1 cellular context compared by ENCODE assay signal in the genomic region with DNA sequence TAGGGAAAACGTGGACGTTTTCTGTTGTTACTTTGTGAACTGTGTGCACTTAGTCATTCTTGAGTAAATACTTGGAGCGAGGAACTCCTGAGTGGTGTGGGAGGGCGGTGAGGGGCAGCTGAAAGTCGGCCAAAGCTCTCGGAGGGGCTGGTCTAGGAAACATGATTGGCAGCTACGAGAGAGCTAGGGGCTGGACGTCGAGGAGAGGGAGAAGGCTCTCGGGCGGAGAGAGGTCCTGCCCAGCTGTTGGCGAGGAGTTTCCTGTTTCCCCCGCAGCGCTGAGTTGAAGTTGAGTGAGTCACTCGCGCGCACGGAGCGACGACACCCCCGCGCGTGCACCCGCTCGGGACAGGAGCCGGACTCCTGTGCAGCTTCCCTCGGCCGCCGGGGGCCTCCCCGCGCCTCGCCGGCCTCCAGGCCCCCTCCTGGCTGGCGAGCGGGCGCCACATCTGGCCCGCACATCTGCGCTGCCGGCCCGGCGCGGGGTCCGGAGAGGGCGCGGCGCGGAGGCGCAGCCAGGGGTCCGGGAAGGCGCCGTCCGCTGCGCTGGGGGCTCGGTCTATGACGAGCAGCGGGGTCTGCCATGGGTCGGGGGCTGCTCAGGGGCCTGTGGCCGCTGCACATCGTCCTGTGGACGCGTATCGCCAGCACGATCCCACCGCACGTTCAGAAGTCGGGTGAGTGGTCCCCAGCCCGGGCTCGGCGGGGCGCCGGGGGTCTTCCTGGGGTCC.
A peak's percentile ranks its signal among the peaks of the same experiment; 100 is the strongest.
TF ChIP-seq lines count a peak whose summit lies in the region.

A gene (plus strand): TSS at position 301 of the 731 bp plus-strand sequence. CDS start 283 bp downstream, at position 584.

TF ChIP-seq in HepG2, 621 proteins besides CTCF, POLR2A, EP300 and RAD21 (continued from another document and continues in another):
- TF ChIP-seq, protein P1, sequence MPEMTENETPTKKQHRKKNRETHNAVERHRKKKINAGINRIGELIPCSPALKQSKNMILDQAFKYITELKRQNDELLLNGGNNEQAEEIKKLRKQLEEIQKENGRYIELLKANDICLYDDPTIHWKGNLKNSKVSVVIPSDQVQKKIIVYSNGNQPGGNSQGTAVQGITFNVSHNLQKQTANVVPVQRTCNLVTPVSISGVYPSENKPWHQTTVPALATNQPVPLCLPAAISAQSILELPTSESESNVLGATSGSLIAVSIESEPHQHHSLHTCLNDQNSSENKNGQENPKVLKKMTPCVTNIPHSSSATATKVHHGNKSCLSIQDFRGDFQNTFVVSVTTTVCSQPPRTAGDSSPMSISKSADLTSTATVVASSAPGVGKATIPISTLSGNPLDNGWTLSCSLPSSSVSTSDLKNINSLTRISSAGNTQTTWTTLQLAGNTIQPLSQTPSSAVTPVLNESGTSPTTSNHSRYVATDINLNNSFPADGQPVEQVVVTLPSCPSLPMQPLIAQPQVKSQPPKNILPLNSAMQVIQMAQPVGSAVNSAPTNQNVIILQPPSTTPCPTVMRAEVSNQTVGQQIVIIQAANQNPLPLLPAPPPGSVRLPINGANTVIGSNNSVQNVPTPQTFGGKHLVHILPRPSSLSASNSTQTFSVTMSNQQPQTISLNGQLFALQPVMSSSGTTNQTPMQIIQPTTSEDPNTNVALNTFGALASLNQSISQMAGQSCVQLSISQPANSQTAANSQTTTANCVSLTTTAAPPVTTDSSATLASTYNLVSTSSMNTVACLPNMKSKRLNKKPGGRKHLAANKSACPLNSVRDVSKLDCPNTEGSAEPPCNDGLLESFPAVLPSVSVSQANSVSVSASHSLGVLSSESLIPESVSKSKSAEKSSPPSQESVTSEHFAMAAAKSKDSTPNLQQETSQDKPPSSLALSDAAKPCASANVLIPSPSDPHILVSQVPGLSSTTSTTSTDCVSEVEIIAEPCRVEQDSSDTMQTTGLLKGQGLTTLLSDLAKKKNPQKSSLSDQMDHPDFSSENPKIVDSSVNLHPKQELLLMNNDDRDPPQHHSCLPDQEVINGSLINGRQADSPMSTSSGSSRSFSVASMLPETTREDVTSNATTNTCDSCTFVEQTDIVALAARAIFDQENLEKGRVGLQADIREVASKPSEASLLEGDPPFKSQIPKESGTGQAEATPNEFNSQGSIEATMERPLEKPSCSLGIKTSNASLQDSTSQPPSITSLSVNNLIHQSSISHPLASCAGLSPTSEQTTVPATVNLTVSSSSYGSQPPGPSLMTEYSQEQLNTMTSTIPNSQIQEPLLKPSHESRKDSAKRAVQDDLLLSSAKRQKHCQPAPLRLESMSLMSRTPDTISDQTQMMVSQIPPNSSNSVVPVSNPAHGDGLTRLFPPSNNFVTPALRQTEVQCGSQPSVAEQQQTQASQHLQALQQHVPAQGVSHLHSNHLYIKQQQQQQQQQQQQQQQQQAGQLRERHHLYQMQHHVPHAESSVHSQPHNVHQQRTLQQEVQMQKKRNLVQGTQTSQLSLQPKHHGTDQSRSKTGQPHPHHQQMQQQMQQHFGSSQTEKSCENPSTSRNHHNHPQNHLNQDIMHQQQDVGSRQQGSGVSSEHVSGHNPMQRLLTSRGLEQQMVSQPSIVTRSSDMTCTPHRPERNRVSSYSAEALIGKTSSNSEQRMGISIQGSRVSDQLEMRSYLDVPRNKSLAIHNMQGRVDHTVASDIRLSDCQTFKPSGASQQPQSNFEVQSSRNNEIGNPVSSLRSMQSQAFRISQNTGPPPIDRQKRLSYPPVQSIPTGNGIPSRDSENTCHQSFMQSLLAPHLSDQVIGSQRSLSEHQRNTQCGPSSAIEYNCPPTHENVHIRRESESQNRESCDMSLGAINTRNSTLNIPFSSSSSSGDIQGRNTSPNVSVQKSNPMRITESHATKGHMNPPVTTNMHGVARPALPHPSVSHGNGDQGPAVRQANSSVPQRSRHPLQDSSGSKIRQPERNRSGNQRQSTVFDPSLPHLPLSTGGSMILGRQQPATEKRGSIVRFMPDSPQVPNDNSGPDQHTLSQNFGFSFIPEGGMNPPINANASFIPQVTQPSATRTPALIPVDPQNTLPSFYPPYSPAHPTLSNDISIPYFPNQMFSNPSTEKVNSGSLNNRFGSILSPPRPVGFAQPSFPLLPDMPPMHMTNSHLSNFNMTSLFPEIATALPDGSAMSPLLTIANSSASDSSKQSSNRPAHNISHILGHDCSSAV (CRISPR knock-in tag; IDR thresholded peaks at IDR 0.05; ENCODE audit: borderline replicate concordance) = no peak
- TF ChIP-seq DR1 (CRISPR knock-in tag; IDR thresholded peaks at IDR 0.05) = peak; percentile 83
- TF ChIP-seq HOXA9 (CRISPR knock-in tag; IDR thresholded peaks at IDR 0.05; ENCODE audit: borderline replicate concordance) = 0 out of 2 replicates have a peak, but pooled peaks have one; percentile 33
- TF ChIP-seq, protein P2, sequence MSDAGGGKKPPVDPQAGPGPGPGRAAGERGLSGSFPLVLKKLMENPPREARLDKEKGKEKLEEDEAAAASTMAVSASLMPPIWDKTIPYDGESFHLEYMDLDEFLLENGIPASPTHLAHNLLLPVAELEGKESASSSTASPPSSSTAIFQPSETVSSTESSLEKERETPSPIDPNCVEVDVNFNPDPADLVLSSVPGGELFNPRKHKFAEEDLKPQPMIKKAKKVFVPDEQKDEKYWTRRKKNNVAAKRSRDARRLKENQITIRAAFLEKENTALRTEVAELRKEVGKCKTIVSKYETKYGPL (CRISPR knock-in tag; IDR thresholded peaks at IDR 0.05) = no peak
- TF ChIP-seq, protein P3, sequence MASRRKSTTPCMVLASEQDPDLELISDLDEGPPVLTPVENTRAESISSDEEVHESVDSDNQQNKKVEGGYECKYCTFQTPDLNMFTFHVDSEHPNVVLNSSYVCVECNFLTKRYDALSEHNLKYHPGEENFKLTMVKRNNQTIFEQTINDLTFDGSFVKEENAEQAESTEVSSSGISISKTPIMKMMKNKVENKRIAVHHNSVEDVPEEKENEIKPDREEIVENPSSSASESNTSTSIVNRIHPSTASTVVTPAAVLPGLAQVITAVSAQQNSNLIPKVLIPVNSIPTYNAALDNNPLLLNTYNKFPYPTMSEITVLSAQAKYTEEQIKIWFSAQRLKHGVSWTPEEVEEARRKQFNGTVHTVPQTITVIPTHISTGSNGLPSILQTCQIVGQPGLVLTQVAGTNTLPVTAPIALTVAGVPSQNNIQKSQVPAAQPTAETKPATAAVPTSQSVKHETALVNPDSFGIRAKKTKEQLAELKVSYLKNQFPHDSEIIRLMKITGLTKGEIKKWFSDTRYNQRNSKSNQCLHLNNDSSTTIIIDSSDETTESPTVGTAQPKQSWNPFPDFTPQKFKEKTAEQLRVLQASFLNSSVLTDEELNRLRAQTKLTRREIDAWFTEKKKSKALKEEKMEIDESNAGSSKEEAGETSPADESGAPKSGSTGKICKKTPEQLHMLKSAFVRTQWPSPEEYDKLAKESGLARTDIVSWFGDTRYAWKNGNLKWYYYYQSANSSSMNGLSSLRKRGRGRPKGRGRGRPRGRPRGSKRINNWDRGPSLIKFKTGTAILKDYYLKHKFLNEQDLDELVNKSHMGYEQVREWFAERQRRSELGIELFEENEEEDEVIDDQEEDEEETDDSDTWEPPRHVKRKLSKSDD (CRISPR knock-in tag; IDR thresholded peaks at IDR 0.05; ENCODE audit: low read depth) = peak; percentile 80; the same call in 1 of the 2 replicates
- TF ChIP-seq, protein P4, sequence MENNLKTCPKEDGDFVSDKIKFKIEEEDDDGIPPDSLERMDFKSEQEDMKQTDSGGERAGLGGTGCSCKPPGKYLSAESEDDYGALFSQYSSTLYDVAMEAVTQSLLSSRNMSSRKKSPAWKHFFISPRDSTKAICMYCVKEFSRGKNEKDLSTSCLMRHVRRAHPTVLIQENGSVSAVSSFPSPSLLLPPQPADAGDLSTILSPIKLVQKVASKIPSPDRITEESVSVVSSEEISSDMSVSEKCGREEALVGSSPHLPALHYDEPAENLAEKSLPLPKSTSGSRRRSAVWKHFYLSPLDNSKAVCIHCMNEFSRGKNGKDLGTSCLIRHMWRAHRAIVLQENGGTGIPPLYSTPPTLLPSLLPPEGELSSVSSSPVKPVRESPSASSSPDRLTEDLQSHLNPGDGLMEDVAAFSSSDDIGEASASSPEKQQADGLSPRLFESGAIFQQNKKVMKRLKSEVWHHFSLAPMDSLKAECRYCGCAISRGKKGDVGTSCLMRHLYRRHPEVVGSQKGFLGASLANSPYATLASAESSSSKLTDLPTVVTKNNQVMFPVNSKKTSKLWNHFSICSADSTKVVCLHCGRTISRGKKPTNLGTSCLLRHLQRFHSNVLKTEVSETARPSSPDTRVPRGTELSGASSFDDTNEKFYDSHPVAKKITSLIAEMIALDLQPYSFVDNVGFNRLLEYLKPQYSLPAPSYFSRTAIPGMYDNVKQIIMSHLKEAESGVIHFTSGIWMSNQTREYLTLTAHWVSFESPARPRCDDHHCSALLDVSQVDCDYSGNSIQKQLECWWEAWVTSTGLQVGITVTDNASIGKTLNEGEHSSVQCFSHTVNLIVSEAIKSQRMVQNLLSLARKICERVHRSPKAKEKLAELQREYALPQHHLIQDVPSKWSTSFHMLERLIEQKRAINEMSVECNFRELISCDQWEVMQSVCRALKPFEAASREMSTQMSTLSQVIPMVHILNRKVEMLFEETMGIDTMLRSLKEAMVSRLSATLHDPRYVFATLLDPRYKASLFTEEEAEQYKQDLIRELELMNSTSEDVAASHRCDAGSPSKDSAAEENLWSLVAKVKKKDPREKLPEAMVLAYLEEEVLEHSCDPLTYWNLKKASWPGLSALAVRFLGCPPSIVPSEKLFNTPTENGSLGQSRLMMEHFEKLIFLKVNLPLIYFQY (CRISPR knock-in tag; IDR thresholded peaks at IDR 0.05; ENCODE audit: borderline replicate concordance) = no peak
- TF ChIP-seq FOXO1 (CRISPR knock-in tag; IDR thresholded peaks at IDR 0.05) = peak; percentile 59; the same call in 1 of the 2 replicates
- peak; percentile 49; the same call in 1 of the 2 replicates for TF ChIP-seq ZNF616 (CRISPR knock-in tag; IDR thresholded peaks at IDR 0.05; ENCODE audit: low read depth)
- peak; percentile 93 for TF ChIP-seq ZSCAN29 (CRISPR knock-in tag; conservative IDR thresholded peaks at IDR 0.05)
- TF ChIP-seq, protein P5, sequence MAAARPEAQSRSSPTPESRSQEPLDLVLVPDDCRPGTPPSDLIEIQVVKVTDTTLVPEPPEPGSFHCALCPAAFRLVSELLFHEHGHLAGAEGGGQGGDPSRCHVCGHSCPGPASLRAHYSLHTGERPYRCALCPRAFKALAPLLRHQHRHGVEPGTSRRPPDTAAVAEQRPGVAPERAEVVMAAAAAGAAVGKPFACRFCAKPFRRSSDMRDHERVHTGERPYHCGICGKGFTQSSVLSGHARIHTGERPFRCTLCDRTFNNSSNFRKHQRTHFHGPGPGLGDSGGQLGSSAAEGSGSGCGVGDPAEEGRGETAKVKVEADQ (CRISPR knock-in tag; IDR thresholded peaks at IDR 0.05; ENCODE audit: borderline replicate concordance) = no peak
- TF ChIP-seq HES4 (CRISPR knock-in tag; IDR thresholded peaks at IDR 0.05; ENCODE audit: borderline replicate concordance) = peak; percentile 85
- no peak for TF ChIP-seq SOX13 (IDR thresholded peaks at IDR 0.05)
- TF ChIP-seq SOX13 (CRISPR knock-in tag; conservative IDR thresholded peaks at IDR 0.05 in 1 of 2, IDR thresholded peaks at IDR 0.05 in 1 of 2) = peak in 1 of 2 experiments; percentile 82; a peak in 2 of 4 replicates
- peak; percentile 81; the same call in 1 of the 2 replicates for TF ChIP-seq RCOR2 (CRISPR knock-in tag; IDR thresholded peaks at IDR 0.05)
- TF ChIP-seq, protein P6, sequence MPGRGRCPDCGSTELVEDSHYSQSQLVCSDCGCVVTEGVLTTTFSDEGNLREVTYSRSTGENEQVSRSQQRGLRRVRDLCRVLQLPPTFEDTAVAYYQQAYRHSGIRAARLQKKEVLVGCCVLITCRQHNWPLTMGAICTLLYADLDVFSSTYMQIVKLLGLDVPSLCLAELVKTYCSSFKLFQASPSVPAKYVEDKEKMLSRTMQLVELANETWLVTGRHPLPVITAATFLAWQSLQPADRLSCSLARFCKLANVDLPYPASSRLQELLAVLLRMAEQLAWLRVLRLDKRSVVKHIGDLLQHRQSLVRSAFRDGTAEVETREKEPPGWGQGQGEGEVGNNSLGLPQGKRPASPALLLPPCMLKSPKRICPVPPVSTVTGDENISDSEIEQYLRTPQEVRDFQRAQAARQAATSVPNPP (CRISPR knock-in tag; IDR thresholded peaks at IDR 0.05) = no peak; the same call in 1 of the 2 replicates
- peak; percentile 37; the same call in 1 of the 2 replicates for TF ChIP-seq MAFF (IDR thresholded peaks at IDR 0.05; ENCODE audit: low read depth, low read length)
- peak; percentile 74 for TF ChIP-seq NFKBIZ (CRISPR knock-in tag; IDR thresholded peaks at IDR 0.05)
- TF ChIP-seq ZNF138 (CRISPR knock-in tag; IDR thresholded peaks at IDR 0.05; ENCODE audit: low read depth) = peak; percentile 38; the same call in 1 of the 2 replicates
- TF ChIP-seq ZNF546 (CRISPR knock-in tag; conservative IDR thresholded peaks at IDR 0.05) = no peak
- TF ChIP-seq ZNF589 (CRISPR knock-in tag; conservative IDR thresholded peaks at IDR 0.05) = no peak
- no peak for TF ChIP-seq ZNF615 (CRISPR knock-in tag; IDR thresholded peaks at IDR 0.05; ENCODE audit: borderline replicate concordance)
- TF ChIP-seq, protein P7, sequence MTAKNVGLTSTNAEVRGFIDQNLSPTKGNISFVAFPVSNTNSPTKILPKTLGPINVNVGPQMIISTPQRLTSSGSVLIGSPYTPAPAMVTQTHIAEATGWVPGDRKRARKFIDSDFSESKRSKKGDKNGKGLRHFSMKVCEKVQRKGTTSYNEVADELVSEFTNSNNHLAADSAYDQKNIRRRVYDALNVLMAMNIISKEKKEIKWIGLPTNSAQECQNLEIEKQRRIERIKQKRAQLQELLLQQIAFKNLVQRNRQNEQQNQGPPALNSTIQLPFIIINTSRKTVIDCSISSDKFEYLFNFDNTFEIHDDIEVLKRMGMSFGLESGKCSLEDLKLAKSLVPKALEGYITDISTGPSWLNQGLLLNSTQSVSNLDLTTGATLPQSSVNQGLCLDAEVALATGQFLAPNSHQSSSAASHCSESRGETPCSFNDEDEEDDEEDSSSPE (CRISPR knock-in tag; IDR thresholded peaks at IDR 0.05) = peak; percentile 67
- TF ChIP-seq NFE2 (CRISPR knock-in tag; IDR thresholded peaks at IDR 0.05) = no peak
- TF ChIP-seq, protein P8, sequence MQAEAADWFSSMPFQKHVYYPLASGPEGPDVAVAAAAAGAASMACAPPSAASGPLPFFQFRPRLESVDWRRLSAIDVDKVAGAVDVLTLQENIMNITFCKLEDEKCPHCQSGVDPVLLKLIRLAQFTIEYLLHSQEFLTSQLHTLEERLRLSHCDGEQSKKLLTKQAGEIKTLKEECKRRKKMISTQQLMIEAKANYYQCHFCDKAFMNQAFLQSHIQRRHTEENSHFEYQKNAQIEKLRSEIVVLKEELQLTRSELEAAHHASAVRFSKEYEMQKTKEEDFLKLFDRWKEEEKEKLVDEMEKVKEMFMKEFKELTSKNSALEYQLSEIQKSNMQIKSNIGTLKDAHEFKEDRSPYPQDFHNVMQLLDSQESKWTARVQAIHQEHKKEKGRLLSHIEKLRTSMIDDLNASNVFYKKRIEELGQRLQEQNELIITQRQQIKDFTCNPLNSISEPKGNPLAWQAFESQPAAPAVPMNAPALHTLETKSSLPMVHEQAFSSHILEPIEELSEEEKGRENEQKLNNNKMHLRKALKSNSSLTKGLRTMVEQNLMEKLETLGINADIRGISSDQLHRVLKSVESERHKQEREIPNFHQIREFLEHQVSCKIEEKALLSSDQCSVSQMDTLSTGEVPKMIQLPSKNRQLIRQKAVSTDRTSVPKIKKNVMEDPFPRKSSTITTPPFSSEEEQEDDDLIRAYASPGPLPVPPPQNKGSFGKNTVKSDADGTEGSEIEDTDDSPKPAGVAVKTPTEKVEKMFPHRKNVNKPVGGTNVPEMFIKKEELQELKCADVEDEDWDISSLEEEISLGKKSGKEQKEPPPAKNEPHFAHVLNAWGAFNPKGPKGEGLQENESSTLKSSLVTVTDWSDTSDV (CRISPR knock-in tag; IDR thresholded peaks at IDR 0.05) = 0 out of 2 replicates have a peak, but pooled peaks have one; percentile 10
- TF ChIP-seq KDM3A (CRISPR knock-in tag; IDR thresholded peaks at IDR 0.05; ENCODE audit: low read depth) = 0 out of 2 replicates have a peak, but pooled peaks have one; percentile 21
- TF ChIP-seq ZNF841 (CRISPR knock-in tag; IDR thresholded peaks at IDR 0.05; ENCODE audit: borderline replicate concordance) = no peak
